In genomic region chr3:101972430-101973162, GRCh38 we compare ENCODE assay signal across 15 cellular contexts.
"Had no signal": no experiment of that assay in that cellular context is flagged by ENCODE, and none has a peak within 500 bp of the region (broad histone marks: within the 10 kb centered on the region; RNA-seq: fewer than 3 reads in every experiment).

No MANE protein-coding gene starts in this region.

- H3K4me3 Mint-ChIP-seq: activated naive CD4-positive, alpha-beta T cell treated with anti-CD3 and anti-CD28 coated beads for 36 hours had no signal

- DNase-seq: activated CD4-positive, alpha-beta T cell treated with anti-CD3 and anti-CD28 coated beads, Interleukin-2, amount 50 U/mL, for 1 hour; activated CD4-positive, CD25-positive, alpha-beta regulatory T cell; activated naive CD4-positive, alpha-beta T cell treated with anti-CD3 and anti-CD28 coated beads for 36 hours; dorsolateral prefrontal cortex; hippocampal formation; kidney glomerular epithelial cell; right cardiac atrium; stimulated activated CD4-positive, alpha-beta T cell treated with anti-CD3 and anti-CD28 coated beads, Interleukin-4, amount 100 ng/mL, for 24 hours; stomach; testis; upper lobe of left lung had no signal

- H3K4me3 ChIP-seq: dorsolateral prefrontal cortex, prostate gland, skin epidermis, stomach, testis, upper lobe of left lung had no signal

- H3K36me3 ChIP-seq: prostate gland, stomach, upper lobe of left lung had no signal

- ATAC-seq: esophagus mucosa, right cardiac atrium had no signal

- H3K27me3 ChIP-seq: stomach, testis, upper lobe of left lung had no signal

- H3K27ac Mint-ChIP-seq: activated naive CD4-positive, alpha-beta T cell treated with anti-CD3 and anti-CD28 coated beads for 36 hours; activated T-helper 2 cell treated with anti-CD3 and anti-CD28 coated beads, Interferon-gamma antibody, Interleukin-2, Interleukin-4, amounts not matched to agents 10 μg/mL and 5 μg/mL and 100 μg/mL, durations not matched to agents 14 hours and 24 hours and 36 hours had no signal
